In the genomic region with DNA sequence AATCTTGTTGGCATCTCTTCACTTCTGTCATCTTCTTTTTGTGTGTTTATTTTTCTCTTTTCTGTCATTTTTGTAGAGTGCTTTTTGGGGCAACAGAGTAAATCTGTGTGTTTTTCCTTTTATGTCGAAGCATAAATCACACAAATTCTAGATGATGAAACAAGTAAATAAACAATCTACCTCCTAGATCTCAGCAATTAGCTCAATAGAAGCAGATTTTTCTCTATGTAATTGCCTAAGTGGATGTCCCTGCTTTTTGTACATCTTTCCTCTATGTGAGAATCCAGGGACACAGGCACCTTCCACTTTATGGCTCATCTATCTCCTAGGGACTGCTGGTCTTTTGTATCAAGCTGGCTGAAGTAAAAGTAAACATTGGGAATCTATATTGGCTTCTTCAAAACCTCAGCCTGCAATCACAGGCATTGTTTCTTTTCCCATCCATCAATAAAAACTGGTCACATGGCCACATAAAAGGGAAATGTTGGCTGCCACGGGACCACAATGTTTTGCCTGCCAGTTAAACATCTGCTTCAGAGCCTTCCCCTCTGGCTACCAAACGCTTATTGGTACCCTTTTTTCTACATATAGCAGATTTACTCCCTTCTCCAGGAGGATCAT, we compare ENCODE assay signal across 20 cellular contexts.
DNase-seq lines count a peak whose midpoint lies in the region; ATAC-seq and TF ChIP-seq lines count a peak whose summit lies in the region.
"Had no signal": no experiment of that assay in that cellular context is flagged by ENCODE, and none has a peak within 500 bp of the region (broad histone marks: within the 10 kb centered on the region; RNA-seq: fewer than 3 reads in every experiment).

No MANE protein-coding gene starts in this region.

- H3K36me3 ChIP-seq in suprapubic skin (no peaks in the 10 kb centered on the region), spleen (no peaks in the 10 kb centered on the region)
- H3K36me3 ChIP-seq: breast epithelium, neural progenitor cell, right lobe of liver had no signal

- H3K27ac ChIP-seq in suprapubic skin (no peak overlapping the region), spleen (no peak overlapping the region)
- H3K27ac ChIP-seq: breast epithelium, neural progenitor cell, right lobe of liver had no signal

- intact Hi-C loops in left colon (cut with DNase I, micrococcal nuclease) (no loop called here), Right ventricle myocardium inferior (cut with DNase I) (no loop called here), spleen (cut with DNase I; ENCODE audit: low total_unique reads) (no loop called here)

- H3K9me3 ChIP-seq in suprapubic skin = no peaks in the 10 kb centered on the region
- H3K9me3 ChIP-seq in spleen = no peaks in the 10 kb centered on the region
- H3K9me3 ChIP-seq: breast epithelium, right lobe of liver had no signal

- H3K4me3 ChIP-seq in suprapubic skin (no peak overlapping the region), spleen (no peak overlapping the region)
- H3K4me3 ChIP-seq: breast epithelium, lung, neural progenitor cell, right lobe of liver had no signal

- TF ChIP-seq EP300 in suprapubic skin (IDR thresholded peaks at IDR 0.05) = no peak

- ATAC-seq in GM18858 (IDR thresholded peaks at IDR 0.05; ENCODE audit: unreplicated experiment) (peak; percentile 8), GM21576 (IDR thresholded peaks at IDR 0.05; ENCODE audit: unreplicated experiment) (peak; percentile 19), HG03432 (IDR thresholded peaks at IDR 0.05; ENCODE audit: unreplicated experiment) (peak; percentile 13), left colon (no peak), Right ventricle myocardium inferior (no peak)
- ATAC-seq: right lobe of liver, SK-N-SH treated with all-trans-retinoic acid at 6 μM for 48 hours, WTC11 had no signal

- peak; percentile 90 for DNase-seq in SW480 (ENCODE audit: low spot score)
- DNase-seq in left colon = no peak
- DNase-seq in Right ventricle myocardium inferior (ENCODE audit: missing footprints) = no peak
- DNase-seq in suprapubic skin (ENCODE audit: low spot score in 2 of 2) = no peak
- DNase-seq in spleen = no peak
- DNase-seq: activated naive CD4-positive, alpha-beta T cell treated with anti-CD3 and anti-CD28 coated beads, Interleukin-2, amount 10 ng/mL, durations not matched to agents 7 days and 5 days; C1 segment of cervical spinal cord; foreskin fibroblast; KBM-7; NCI-H1436 treated with DMSO at 0.1 percent for 48 hours; right lobe of liver; stimulated activated CD4-positive, alpha-beta T cell treated with anti-CD3 and anti-CD28 coated beads, Interleukin-4, amount 100 ng/mL, for 24 hours had no signal

- no peak for TF ChIP-seq POLR2A in suprapubic skin (IDR thresholded peaks at IDR 0.05)
- no peak for TF ChIP-seq POLR2A in spleen (IDR thresholded peaks at IDR 0.05)

- no peaks in the 10 kb centered on the region for H3K4me1 ChIP-seq in suprapubic skin
- no peaks in the 10 kb centered on the region for H3K4me1 ChIP-seq in spleen
- H3K4me1 ChIP-seq: breast epithelium, right lobe of liver had no signal

- WGBS in suprapubic skin = 34% methylated on average over 3 of the region's 3 CpGs
- 31 to 51% (median 35%) methylated on average over 3 of the region's 3 CpGs for WGBS in spleen, 5 donors

- TF ChIP-seq CTCF in suprapubic skin (IDR thresholded peaks at IDR 0.05) = no peak
- no peak for TF ChIP-seq CTCF in spleen (IDR thresholded peaks at IDR 0.05 in 8 of 11, conservative IDR thresholded peaks at IDR 0.05 in 3 of 11)

- H3K27me3 ChIP-seq in suprapubic skin (no peaks in the 10 kb centered on the region), spleen (replicated peaks in 1 of 7) (no peaks in the 10 kb centered on the region)
- H3K27me3 ChIP-seq: breast epithelium, neural progenitor cell, right lobe of liver had no signal

Comparison
In these comparisons a context has a peak if more than half of its experiments do, and no peak if none do; other contexts are left out.
1. ATAC-seq: peak in GM18858 (single experiment), GM21576 (single experiment) and HG03432 (single experiment); none in left colon (single experiment) and Right ventricle myocardium inferior (single experiment).